Comparison of ENCODE assay signal across 10 cellular contexts in genomic region chr4:144591401-144591800, GRCh38. TPM values are rescaled to one million over a fixed set of nuclear protein-coding genes. Genes with fewer than 3 reads are reported as not detected.
DNase-seq lines count a peak whose midpoint lies in the region; ATAC-seq, FAIRE-seq and TF ChIP-seq lines count a peak whose summit lies in the region.
"Had no signal": no experiment of that assay in that cellular context is flagged by ENCODE, and none has a peak within 500 bp of the region (broad histone marks: within the 10 kb centered on the region; RNA-seq: fewer than 3 reads in every experiment).

No MANE protein-coding gene starts in this region.

- peak; percentile 11 for DNase-seq in DMS153 (lab: John Stamatoyannopoulos, UW)
- no peak for DNase-seq in DMS153 treated with DMSO at 0.1 percent for 48 hours (lab: John Stamatoyannopoulos, UW; ENCODE audit: unreplicated experiment)
- DNase-seq in NCI-H510A treated with DMSO at 0.1 percent for 48 hours (lab: John Stamatoyannopoulos, UW) = peak; percentile 12
- DNase-seq in endothelial cell of umbilical vein (ENCODE audit: low read depth, low spot score) = peak; percentile 86
- DNase-seq in renal cortical epithelial cell (ENCODE audit: low read depth) = peak; percentile 90
- DNase-seq in Karpas-422 = no peak
- DNase-seq in small intestine = no peak
- DNase-seq: stimulated activated CD8-positive, alpha-beta memory T cell treated with anti-CD3 and anti-CD28 coated beads, Interleukin-4, amount 100 ng/mL, for 48 hours had no signal

- H3K4me3 ChIP-seq in endothelial cell of umbilical vein (replicated peaks in 1 of 3; ENCODE audit: insufficient read depth in 1 of 3, low read depth in 1 of 3, low read length in 3 of 3) (no peak overlapping the region), Karpas-422 (ENCODE audit: low read length) (no peak overlapping the region), small intestine (ENCODE audit: low read depth in 1 of 2, low read length in 2 of 2) (no peak overlapping the region)

- H3K27ac ChIP-seq in endothelial cell of umbilical vein (ENCODE audit: insufficient read depth, low read depth, low read length) (peak overlapping the region; percentile 59), Karpas-422 (ENCODE audit: low read length) (no peak overlapping the region), small intestine (ENCODE audit: low read depth in 1 of 2, low read length in 1 of 2) (no peak overlapping the region)
- H3K27ac ChIP-seq: 22Rv1 had no signal

- FAIRE-seq in endothelial cell of umbilical vein (lab: Jason Lieb, UNC) (peak; percentile 86), small intestine (lab: Jason Lieb, UNC) (no peak)

- no peak for TF ChIP-seq CTCF in endothelial cell of umbilical vein (IDR thresholded peaks at IDR 0.05; ENCODE audit: extremely low read depth in 1 of 2, insufficient read depth in 1 of 2, low read depth in 1 of 2, low read length in 2 of 2)

- WGBS in small intestine, 3 donors = 25 to 30% (median 25%) methylated on average over 2 of the region's 2 CpGs

- TF ChIP-seq POLR2A in endothelial cell of umbilical vein (IDR thresholded peaks at IDR 0.05; ENCODE audit: low read depth, low read length) = no peak

- H3K4me2 ChIP-seq in endothelial cell of umbilical vein (ENCODE audit: insufficient read depth, low read length) = peak overlapping the region; percentile 75
- no peak overlapping the region for H3K4me2 ChIP-seq in Karpas-422 (ENCODE audit: low read depth, low read length, poor library complexity, severe bottlenecking)

- H3K9me2 ChIP-seq in Karpas-422 (replicated peaks; ENCODE audit: insufficient read depth, low read length) = no peaks in the 10 kb centered on the region

- H2AFZ ChIP-seq in endothelial cell of umbilical vein (ENCODE audit: low read depth, low read length) = peak overlapping the region; percentile 60
- no peak overlapping the region for H2AFZ ChIP-seq in Karpas-422 (ENCODE audit: low read length)

- H3K36me3 ChIP-seq in endothelial cell of umbilical vein (ENCODE audit: control insufficient read depth in 2 of 2, extremely low read depth in 1 of 2, insufficient read depth in 2 of 2, low read length in 2 of 2) = no peaks in the 10 kb centered on the region
- H3K36me3 ChIP-seq in Karpas-422 (ENCODE audit: insufficient read depth, low read length) = no peaks in the 10 kb centered on the region
- no peaks in the 10 kb centered on the region for H3K36me3 ChIP-seq in small intestine (ENCODE audit: control insufficient read depth in 2 of 2, insufficient read depth in 2 of 2, low read length in 2 of 2)

- ATAC-seq in HG03159 (IDR thresholded peaks at IDR 0.05; ENCODE audit: unreplicated experiment) = no peak

- no peaks in the 10 kb centered on the region for H3K27me3 ChIP-seq in endothelial cell of umbilical vein (ENCODE audit: control insufficient read depth in 2 of 2, insufficient read depth in 2 of 2, low read length in 2 of 2)
- H3K27me3 ChIP-seq in Karpas-422 (ENCODE audit: low read length) = no peaks in the 10 kb centered on the region
- no peaks in the 10 kb centered on the region for H3K27me3 ChIP-seq in small intestine (ENCODE audit: control insufficient read depth in 2 of 2, insufficient read depth in 2 of 2, low read length in 2 of 2)

- CTCF ChIA-PET in endothelial cell of umbilical vein (lab: Charles Lee) = interaction anchor here (0.9 to 1.3 kb wide), 3 partner anchors 10 to 35 kb away, joined by 3 to 5 read pairs (median 5); no protein-coding TSS in a partner anchor

- intact Hi-C loops in endothelial cell of umbilical vein (cut with micrococcal nuclease) = loop anchor here (1.0 kb wide), 1 partner anchor 8 kb away; no protein-coding TSS in a partner anchor

- H3K79me2 ChIP-seq in endothelial cell of umbilical vein (ENCODE audit: control insufficient read depth, insufficient read depth, low read length) (no peaks in the 10 kb centered on the region), Karpas-422 (ENCODE audit: low read length) (no peaks in the 10 kb centered on the region)

- POLR2A ChIA-PET in endothelial cell of umbilical vein (lab: Charles Lee) = no interaction called here

- H3K4me1 ChIP-seq in endothelial cell of umbilical vein (ENCODE audit: control insufficient read depth, extremely low read depth, insufficient read depth, low read length) (peaks cover 39% of the 10 kb centered on the region), Karpas-422 (ENCODE audit: low read length) (no peaks in the 10 kb centered on the region), small intestine (ENCODE audit: control insufficient read depth in 2 of 2, insufficient read depth in 1 of 2, low read depth in 1 of 2, low read length in 1 of 2) (no peaks in the 10 kb centered on the region)

- dilution Hi-C loops in endothelial cell of umbilical vein (cut with MboI; ENCODE audit: extremely low pct_ligation_motif_present, low sequenced_read_pairs) = no loop called here

- no TSS peak for BruUV-seq in endothelial cell of umbilical vein (replicated peaks; lab: Mats Ljungman, UMichigan)

- peak overlapping the region; percentile 12 for H3K9ac ChIP-seq in endothelial cell of umbilical vein (replicated peaks; ENCODE audit: extremely low read depth, insufficient read depth, low read length)
- H3K9ac ChIP-seq in Karpas-422 (ENCODE audit: low read length) = no peak overlapping the region

- H4K20me1 ChIP-seq in endothelial cell of umbilical vein (replicated peaks; ENCODE audit: control insufficient read depth, extremely low read depth, insufficient read depth, low read length) (no peaks in the 10 kb centered on the region), Karpas-422 (ENCODE audit: insufficient read depth, low read depth, low read length) (no peaks in the 10 kb centered on the region)

- no peaks in the 10 kb centered on the region for H3K9me1 ChIP-seq in endothelial cell of umbilical vein (replicated peaks; ENCODE audit: control insufficient read depth, extremely low read depth, insufficient read depth, low read length)

- H3K9me3 ChIP-seq in endothelial cell of umbilical vein (replicated peaks; ENCODE audit: control insufficient read depth, insufficient read depth, low read length) (no peaks in the 10 kb centered on the region), Karpas-422 (ENCODE audit: low read length) (no peaks in the 10 kb centered on the region), small intestine (ENCODE audit: control insufficient read depth, low read depth) (no peaks in the 10 kb centered on the region)

TF ChIP-seq in endothelial cell of umbilical vein, 7 proteins besides CTCF, POLR2A, EP300 and RAD21:
- TF ChIP-seq EZH2 (IDR thresholded peaks at IDR 0.05; ENCODE audit: borderline replicate concordance, low read depth, low read length, severe bottlenecking) (no peak), GATA2 (IDR thresholded peaks at IDR 0.05; ENCODE audit: insufficient read depth, insufficient read length, low read depth, low read length) (peak; percentile 49), FOS (IDR thresholded peaks at IDR 0.05; ENCODE audit: borderline replicate concordance, insufficient read depth, low read length) (no peak), POLR2AphosphoS5 (IDR thresholded peaks at IDR 0.05; ENCODE audit: insufficient read depth, low read depth, low read length) (peak; percentile 18)
- TF ChIP-seq, protein P1, sequence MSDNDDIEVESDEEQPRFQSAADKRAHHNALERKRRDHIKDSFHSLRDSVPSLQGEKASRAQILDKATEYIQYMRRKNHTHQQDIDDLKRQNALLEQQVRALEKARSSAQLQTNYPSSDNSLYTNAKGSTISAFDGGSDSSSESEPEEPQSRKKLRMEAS (IDR thresholded peaks at IDR 0.05; ENCODE audit: insufficient read depth, insufficient read length) = no peak

RNA-seq across cellular contexts. Expression of gene HHIP, which starts 54.6 kb away (rescaled TPM):
- total RNA-seq in endothelial cell of umbilical vein (971 and 1,052 TPM in 2 replicates), renal cortical epithelial cell (0.15 and 0.17 TPM in 2 replicates)
- polyA plus RNA-seq in endothelial cell of umbilical vein (227 and 239 TPM in 2 replicates), small intestine (1 to 10 TPM in 1 of 3 donors, under 1 TPM in 2; 0.22 to 1.4 (median 0.27) TPM)
- 227 and 244 TPM in 2 replicates for polyA plus RNA-seq in endothelial cell of umbilical vein (2011; cell fraction: cytosol; rRNA removed)
- polyA plus RNA-seq in endothelial cell of umbilical vein (2011; cell fraction: nucleus; rRNA removed) = 361 and 391 TPM in 2 replicates
- 1,017 and 1,260 TPM in 2 replicates for polyA plus RNA-seq in endothelial cell of umbilical vein (2012)
- 352 and 386 TPM in 2 replicates for polyA minus RNA-seq in endothelial cell of umbilical vein
- not detected for polyA minus RNA-seq in endothelial cell of umbilical vein (2011; cell fraction: cytosol; rRNA and poly(A)+ RNA removed)
- polyA minus RNA-seq in endothelial cell of umbilical vein (2011; cell fraction: nucleus; rRNA and poly(A)+ RNA removed) = 852 and 882 TPM in 2 replicates
- total RNA-seq in Karpas-422 (2014; rRNA removed; shearing (Covaris generic); ENCODE audit: low replicate concordance) = not detected in 2 replicates

Comparison
In these comparisons a context has a peak if more than half of its experiments do, and no peak if none do; other contexts are left out.
1. DNase-seq: peak in DMS153 (single experiment), NCI-H510A treated with DMSO at 0.1 percent for 48 hours (single experiment), endothelial cell of umbilical vein (single experiment) and renal cortical epithelial cell (single experiment); none in DMS153 treated with DMSO at 0.1 percent for 48 hours (single experiment), Karpas-422 (single experiment) and small intestine (single experiment).
2. RNA of gene HHIP, which starts 54.6 kb away (total RNA-seq): 971 to 1,052 TPM in endothelial cell of umbilical vein; 0.15 to 0.17 TPM in renal cortical epithelial cell and not detected in Karpas-422; every median in the first group is over 100 times any median in the second.